12 cellular contexts compared by ENCODE assay signal in genomic region chr1:232684331-232685105, GRCh38. TPM values are rescaled to one million over a fixed set of nuclear protein-coding genes. Genes with fewer than 3 reads are reported as not detected.
DNase-seq lines count a peak whose midpoint lies in the region; ATAC-seq and TF ChIP-seq lines count a peak whose summit lies in the region.
"Had no signal": no experiment of that assay in that cellular context is flagged by ENCODE, and none has a peak within 500 bp of the region (broad histone marks: within the 10 kb centered on the region; RNA-seq: fewer than 3 reads in every experiment).

No MANE protein-coding gene starts in this region.

- TF ChIP-seq CTCF in astrocyte of the spinal cord (IDR thresholded peaks at IDR 0.05; ENCODE audit: low read depth, low read length), result no peak

- H2AK5ac ChIP-seq in mesenchymal stem cell (ENCODE audit: low read length, severe bottlenecking), result no peak overlapping the region

- H3K4me3 ChIP-seq in astrocyte of the spinal cord (ENCODE audit: low read depth, low read length) (no peak overlapping the region), mesenchymal stem cell (ENCODE audit: insufficient read depth in 1 of 2, low read depth in 1 of 2, low read length in 2 of 2) (no peak overlapping the region)
- H3K4me3 ChIP-seq: transverse colon had no signal

- no peak overlapping the region for H4K91ac ChIP-seq in mesenchymal stem cell (ENCODE audit: low read length)

- H4K8ac ChIP-seq in mesenchymal stem cell (ENCODE audit: low read length), result no peak overlapping the region

- no peak overlapping the region for H3K4me2 ChIP-seq in mesenchymal stem cell (ENCODE audit: low read length, poor library complexity, severe bottlenecking)

- no peak overlapping the region for H2BK120ac ChIP-seq in mesenchymal stem cell (ENCODE audit: low read depth, low read length)

- H2BK15ac ChIP-seq in mesenchymal stem cell (ENCODE audit: low read depth, poor library complexity, severe bottlenecking), result no peak overlapping the region

- H2BK5ac ChIP-seq in mesenchymal stem cell (ENCODE audit: low read depth, low read length, poor library complexity, severe bottlenecking), result no peak overlapping the region

- H3K18ac ChIP-seq in mesenchymal stem cell (ENCODE audit: low read depth in 1 of 2, low read length in 2 of 2), result no peak overlapping the region

- H3K14ac ChIP-seq in mesenchymal stem cell (ENCODE audit: low read length in 2 of 2), result no peak overlapping the region

- H3K27ac ChIP-seq in mesenchymal stem cell (ENCODE audit: low read length, poor library complexity, severe bottlenecking), result no peak overlapping the region
- H3K27ac ChIP-seq: transverse colon had no signal

- no peak overlapping the region for H2BK12ac ChIP-seq in mesenchymal stem cell (ENCODE audit: low read length in 2 of 2)

- H3K23ac ChIP-seq in mesenchymal stem cell (ENCODE audit: low read length in 2 of 2), result no peak overlapping the region

- no peaks in the 10 kb centered on the region for H3K79me1 ChIP-seq in mesenchymal stem cell (replicated peaks; ENCODE audit: low read length, poor library complexity, severe bottlenecking)

- H3K9me3 ChIP-seq in mesenchymal stem cell (ENCODE audit: control insufficient read depth, low read length), result no peaks in the 10 kb centered on the region
- H3K9me3 ChIP-seq: transverse colon had no signal

- H3K4me1 ChIP-seq in mesenchymal stem cell (ENCODE audit: control insufficient read depth, insufficient read depth, low read depth, low read length), result peaks cover 6% of the 10 kb centered on the region

- H3K9ac ChIP-seq in mesenchymal stem cell (ENCODE audit: low read length), result no peak overlapping the region

- no peak for ATAC-seq in GM21528 (IDR thresholded peaks at IDR 0.05; ENCODE audit: low FRiP score, unreplicated experiment)
- no peak for ATAC-seq in GM18867 (IDR thresholded peaks at IDR 0.05; ENCODE audit: unreplicated experiment)
- ATAC-seq: activated CD4-positive, CD25-positive, alpha-beta regulatory T cell treated with anti-CD3 and anti-CD28 coated beads, Interleukin-2, amount 50 U/mL, for 24 hours had no signal

- no peak overlapping the region for H2AFZ ChIP-seq in mesenchymal stem cell (ENCODE audit: low read depth, low read length)

- in situ Hi-C loops in astrocyte of the spinal cord (cut with HindIII; ENCODE audit: low sequenced_read_pairs), result no loop called here

- H3K27me3 ChIP-seq in mesenchymal stem cell (ENCODE audit: control insufficient read depth in 1 of 2, insufficient read depth in 1 of 2, low read length in 2 of 2), result no peaks in the 10 kb centered on the region
- H3K27me3 ChIP-seq: transverse colon had no signal

- DNase-seq in EL (peak; percentile 58), M059J (ENCODE audit: low read depth) (peak; percentile 81), astrocyte of the spinal cord (ENCODE audit: low read depth, low spot score) (peak; percentile 58), mesenchymal stem cell (peak; percentile 60), NCI-H446 treated with DMSO at 0.1 percent for 48 hours (lab: John Stamatoyannopoulos, UW) (no peak)
- DNase-seq: activated effector memory CD4-positive, alpha-beta T cell treated with Interleukin-2 at 50 U/mL for 16 hours; MM.1S; NCI-H2081; transverse colon had no signal

- H3K36me3 ChIP-seq in mesenchymal stem cell (ENCODE audit: control insufficient read depth in 1 of 2, insufficient read depth in 2 of 2, low read depth in 1 of 2, low read length in 2 of 2), result no peaks in the 10 kb centered on the region
- H3K36me3 ChIP-seq: transverse colon had no signal

- no peak overlapping the region for H3K4ac ChIP-seq in mesenchymal stem cell (ENCODE audit: low read depth in 1 of 2, low read length in 2 of 2)

- 64% methylated on average over 3 of the region's 3 CpGs for WGBS in mesenchymal stem cell

RNA-seq across cellular contexts. Expression of gene SIPA1L2, which starts 54.6 kb away (rescaled TPM):
- 25.5 and 45.0 TPM in 2 replicates for total RNA-seq in M059J (2014; rRNA removed; shearing (Covaris generic))
- polyA plus RNA-seq in mesenchymal stem cell (2013, experiment 1 of 2), result 10.2 TPM
- 9.6 TPM for polyA plus RNA-seq in mesenchymal stem cell (2013, experiment 2 of 2)
